8 cellular contexts compared by ENCODE assay signal in genomic region chr13:102774210-102774560, GRCh38. TPM values are rescaled to one million over a fixed set of nuclear protein-coding genes. Genes with fewer than 3 reads are reported as not detected.
A peak's percentile ranks its signal among the peaks of the same experiment; 100 is the strongest.
DNase-seq lines count a peak whose midpoint lies in the region; FAIRE-seq and TF ChIP-seq lines count a peak whose summit lies in the region.

No MANE protein-coding gene starts in this region.

- TF ChIP-seq CTCF in kidney (IDR thresholded peaks at IDR 0.05; ENCODE audit: borderline replicate concordance, extremely low read depth, insufficient read depth) (no peak), testis (IDR thresholded peaks at IDR 0.05) (no peak)

- WGBS in testis, 2 donors: 58 to 60% methylated on average over 25 to 26 of the region's 26 CpGs

- peaks cover 5% of the 10 kb centered on the region for H3K9me3 Mint-ChIP-seq in T-helper 2 cell treated with Interferon-gamma antibody and Interleukin-4, amounts not matched to agents 5 μg/mL and 100 μg/mL, for 36 hours

- H3K27ac ChIP-seq in kidney (ENCODE audit: low read depth in 2 of 2, low read length in 2 of 2) (peak overlapping the region; percentile 85 to 86), testis (peak overlapping the region; percentile 85 to 92)

- TF ChIP-seq POLR2A in testis (IDR thresholded peaks at IDR 0.05): no peak

- H3K27me3 Mint-ChIP-seq in T-helper 2 cell treated with Interferon-gamma antibody and Interleukin-4, amounts not matched to agents 5 μg/mL and 100 μg/mL, for 36 hours (ENCODE audit: low read depth): no peaks in the 10 kb centered on the region

- FAIRE-seq in kidney (lab: Jason Lieb, UNC): no peak

- H3K9ac ChIP-seq in adipocyte (ENCODE audit: low read length) (peak overlapping the region; percentile 94), kidney (ENCODE audit: low read length in 2 of 2) (peak overlapping the region; percentile 82 to 90)

- H3K36me3 ChIP-seq in adipocyte (ENCODE audit: control insufficient read depth, insufficient read depth, low read length, severe bottlenecking) (no peaks in the 10 kb centered on the region), kidney (ENCODE audit: control insufficient read depth in 1 of 2, insufficient read depth in 2 of 2, low read length in 2 of 2) (no peaks in the 10 kb centered on the region), testis (ENCODE audit: low read depth, missing control alignments) (no peaks in the 10 kb centered on the region)

- H3K36me3 Mint-ChIP-seq in T-helper 2 cell treated with Interferon-gamma antibody and Interleukin-4, amounts not matched to agents 5 μg/mL and 100 μg/mL, for 36 hours (ENCODE audit: low read depth): peaks cover 31% of the 10 kb centered on the region

- H3K4me1 ChIP-seq in adipocyte (ENCODE audit: control insufficient read depth, insufficient read depth, low read length) (peaks cover 4% of the 10 kb centered on the region), kidney (ENCODE audit: control insufficient read depth in 1 of 2, insufficient read depth in 1 of 2, low read depth in 1 of 2, low read length in 2 of 2) (peaks cover 4 to 6% of the 10 kb centered on the region in 2 donors), testis (peaks cover 5% of the 10 kb centered on the region)

- H3K9me3 ChIP-seq in adipocyte (ENCODE audit: control insufficient read depth, low read length) (no peaks in the 10 kb centered on the region), kidney (ENCODE audit: control insufficient read depth in 1 of 2, low read length in 2 of 2) (no peaks in the 10 kb centered on the region), testis (no peaks in the 10 kb centered on the region)

- peak overlapping the region; percentile 94 for H3K4me3 Mint-ChIP-seq in T-helper 2 cell treated with Interferon-gamma antibody and Interleukin-4, amounts not matched to agents 5 μg/mL and 100 μg/mL, for 36 hours

- peak overlapping the region; percentile 93 for H3K27ac Mint-ChIP-seq in T-helper 2 cell treated with Interferon-gamma antibody and Interleukin-4, amounts not matched to agents 5 μg/mL and 100 μg/mL, for 36 hours

- H3K27me3 ChIP-seq in adipocyte (replicated peaks; ENCODE audit: control insufficient read depth, insufficient read depth, low read length) (no peaks in the 10 kb centered on the region), testis (no peaks in the 10 kb centered on the region)

- peaks cover 61% of the 10 kb centered on the region for H3K4me1 Mint-ChIP-seq in T-helper 2 cell treated with Interferon-gamma antibody and Interleukin-4, amounts not matched to agents 5 μg/mL and 100 μg/mL, for 36 hours (ENCODE audit: low read depth)

- H3K4me3 ChIP-seq in adipocyte (ENCODE audit: low read length): peak overlapping the region; percentile 86
- peak overlapping the region; percentile 87 to 89 for H3K4me3 ChIP-seq in kidney (ENCODE audit: low read length in 2 of 2)
- H3K4me3 ChIP-seq in testis: peak overlapping the region; percentile 72 to 97

- intact Hi-C loops in kidney (cut with DNase I): no loop called here
- intact Hi-C loops in testis (cut with DNase I; ENCODE audit: low total_unique reads): no loop called here

- no peak for DNase-seq in T-helper 2 cell treated with Interferon-gamma antibody and Interleukin-4, amounts not matched to agents 5 μg/mL and 100 μg/mL, for 36 hours (ENCODE audit: low spot score)
- DNase-seq in T-helper 2 cell (no peak), adipocyte (ENCODE audit: low read depth) (no peak), kidney (peak; percentile 76), testis (no peak), NCI-H345 treated with DMSO at 0.1 percent for 48 hours (lab: John Stamatoyannopoulos, UW; ENCODE audit: unreplicated experiment) (no peak), NCI-H2029 treated with DMSO at 0.1 percent for 48 hours (lab: John Stamatoyannopoulos, UW) (no peak), RKO (ENCODE audit: low spot score) (no peak)

RNA-seq across cellular contexts. Expression of gene TEX30, which starts 0.6 kb away (rescaled TPM):
- total RNA-seq in kidney: 9.9 TPM
- 22.7 TPM for polyA plus RNA-seq in kidney (ENCODE audit: insufficient read depth, low read depth, low replicate concordance)
- total RNA-seq in testis: 100 to 1,000 TPM in 1 of 2 donors, 10 to 100 TPM in 1; 80.1 to 123 TPM
- 241 TPM for polyA plus RNA-seq in testis (ENCODE audit: insufficient read depth, low read depth, low replicate concordance)

RNA-seq across cellular contexts. Expression of gene POGLUT2, which starts 24.6 kb away (rescaled TPM):
- total RNA-seq in kidney (7.0 TPM), testis (1 to 10 TPM; 2.5 to 4.1 TPM)
- polyA plus RNA-seq in kidney (ENCODE audit: insufficient read depth, low read depth, low replicate concordance) (4.9 TPM), testis (ENCODE audit: insufficient read depth, low read depth, low replicate concordance) (3.9 TPM)

RNA-seq across cellular contexts. Expression of gene BIVM, which starts 24.7 kb away (rescaled TPM):
- 36.6 TPM for total RNA-seq in kidney
- 22.1 TPM for polyA plus RNA-seq in kidney (ENCODE audit: insufficient read depth, low read depth, low replicate concordance)
- 1 to 10 TPM; 8.4 to 9.1 TPM for total RNA-seq in testis
- polyA plus RNA-seq in testis (ENCODE audit: insufficient read depth, low read depth, low replicate concordance): 4.7 TPM
